Comparison of ENCODE assay signal across 1 cellular context in the genomic region with DNA sequence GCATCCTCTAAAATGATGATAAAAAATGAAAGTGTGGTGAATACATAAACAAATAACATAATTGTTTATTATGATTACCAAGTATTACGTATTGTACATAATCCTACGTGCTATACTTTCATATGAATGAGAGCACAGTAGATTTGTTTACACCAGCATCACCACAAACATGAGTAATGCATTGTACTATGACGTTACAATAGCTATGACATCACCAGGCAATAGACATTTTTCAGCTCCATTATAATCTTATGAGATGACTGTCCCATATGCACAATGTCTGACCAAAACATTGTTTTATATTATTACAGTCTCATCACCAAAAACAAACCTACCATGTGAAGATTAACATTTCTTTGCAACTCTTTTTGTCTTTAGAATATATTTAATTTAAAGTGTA.
TF ChIP-seq lines count a peak whose summit lies in the region.

No MANE protein-coding gene starts in this region.

TF ChIP-seq in HCT116, 20 proteins besides CTCF, POLR2A, EP300 and RAD21 (continued from another document):
- TF ChIP-seq REST (IDR thresholded peaks at IDR 0.05; ENCODE audit: low read depth) = no peak
- TF ChIP-seq YY1 (IDR thresholded peaks at IDR 0.05; ENCODE audit: extremely low read depth, insufficient replicate concordance, low read depth, low read length) = no peak
